8 cellular contexts compared by ENCODE assay signal in genomic region chr7:75001356-75001755, GRCh38. TPM values are rescaled to one million over a fixed set of nuclear protein-coding genes. Genes with fewer than 3 reads are reported as not detected.
A peak's percentile ranks its signal among the peaks of the same experiment; 100 is the strongest.
DNase-seq lines count a peak whose midpoint lies in the region; ATAC-seq and TF ChIP-seq lines count a peak whose summit lies in the region.
"Not testable (repeated sequence)": the region's sequence is repeated elsewhere in the genome, so short reads cannot be mapped to it uniquely, and the experiment has no call there.

No MANE protein-coding gene starts in this region.

- H3K27me3 ChIP-seq in H7 (ENCODE audit: control insufficient read depth, insufficient read depth, low read length); PC-9 (ENCODE audit: insufficient read depth, low read depth); right atrium auricular region; trophoblast cell (ENCODE audit: insufficient read depth, low read length): not testable (repeated sequence)

- H4K12ac ChIP-seq in trophoblast cell (ENCODE audit: low read depth, low read length) = not testable (repeated sequence)

- peaks cover 12% of the 10 kb centered on the region for H3K4me1 Mint-ChIP-seq in WTC11
- H3K4me1 Mint-ChIP-seq in type B pancreatic cell (ENCODE audit: unreplicated experiment) = peaks cover 17% of the 10 kb centered on the region

- not testable (repeated sequence) for H2BK12ac ChIP-seq in trophoblast cell (ENCODE audit: low read length)

- H3K4me3 ChIP-seq in H7 (ENCODE audit: insufficient read depth, low read depth, low read length); PC-9; choroid plexus epithelial cell (ENCODE audit: low read depth, low read length); right atrium auricular region; trophoblast cell (ENCODE audit: low read depth, low read length): not testable (repeated sequence)

- not testable (repeated sequence) for H4K20me1 ChIP-seq in PC-9 (ENCODE audit: insufficient read depth)

- peak overlapping the region; percentile 27 for H3K9ac ChIP-seq in trophoblast cell (ENCODE audit: low read length)

- H4K91ac ChIP-seq in trophoblast cell (ENCODE audit: low read depth, low read length) = not testable (repeated sequence)

- H3K79me2 ChIP-seq in PC-9 (ENCODE audit: low read depth); trophoblast cell (ENCODE audit: control insufficient read depth, insufficient read depth, low read length, poor library complexity): not testable (repeated sequence)

- not testable (repeated sequence) for H2AK5ac ChIP-seq in trophoblast cell (ENCODE audit: low read length)

- H4K8ac ChIP-seq in trophoblast cell (ENCODE audit: low read depth, low read length) = not testable (repeated sequence)

- peak overlapping the region; percentile 95 for H3K27ac Mint-ChIP-seq in WTC11
- H3K27ac Mint-ChIP-seq in type B pancreatic cell = peak overlapping the region; percentile 73

- not testable (repeated sequence) for H3K4me3 Mint-ChIP-seq in WTC11, type B pancreatic cell

- intact Hi-C loops in PC-9 (cut with micrococcal nuclease; ENCODE audit: unreplicated experiment) = not testable (repeated sequence)

- H2AFZ ChIP-seq in PC-9; trophoblast cell (ENCODE audit: insufficient read depth, low read length, poor library complexity): not testable (repeated sequence)

- TF ChIP-seq CTCF in PC-9 (conservative IDR thresholded peaks at IDR 0.05); WTC11 (IDR thresholded peaks at IDR 0.05); choroid plexus epithelial cell (conservative IDR thresholded peaks at IDR 0.05; ENCODE audit: low read depth, low read length); right atrium auricular region (IDR thresholded peaks at IDR 0.05); type B pancreatic cell (conservative IDR thresholded peaks at IDR 0.05): not testable (repeated sequence)

- H3K9me3 Mint-ChIP-seq in WTC11, type B pancreatic cell: not testable (repeated sequence)

- H2BK5ac ChIP-seq in trophoblast cell (ENCODE audit: low read depth, low read length, poor library complexity) = not testable (repeated sequence)

- CTCF ChIA-PET in PC-9 (lab: Charles Lee); WTC11 (lab: Charles Lee): not testable (repeated sequence)

- not testable (repeated sequence) for H3K14ac ChIP-seq in trophoblast cell (ENCODE audit: low read length)

- no CpG with 5 or more reads among the region's 8 CpGs for WGBS in trophoblast cell (ENCODE audit: extremely low coverage, insufficient coverage, insufficient read length)

- not testable (repeated sequence) for H3K27ac ChIP-seq in PC-9; trophoblast cell (ENCODE audit: low read depth, low read length)
- H3K27ac ChIP-seq in right atrium auricular region = peak overlapping the region; percentile 33 to 48

- DNase-seq in A172 (ENCODE audit: low spot score) = peak; percentile 40
- DNase-seq in H7 = peak; percentile 22
- peak; percentile 45 to 52 for DNase-seq in PC-9
- not testable (repeated sequence) for DNase-seq in WTC11 (ENCODE audit: low spot score); right atrium auricular region (ENCODE audit: low spot score); trophoblast cell; type B pancreatic cell (ENCODE audit: extremely low spot score, unreplicated experiment)
- DNase-seq in choroid plexus epithelial cell (ENCODE audit: low read depth) = peak; percentile 6

- not testable (repeated sequence) for H3K9me2 ChIP-seq in PC-9 (ENCODE audit: insufficient read depth)

- H3K4ac ChIP-seq in trophoblast cell (ENCODE audit: low read depth, low read length) = not testable (repeated sequence)

- not testable (repeated sequence) for H3K18ac ChIP-seq in trophoblast cell (ENCODE audit: low read length)

- H3K36me3 ChIP-seq in H7 (replicated peaks; ENCODE audit: control insufficient read depth, insufficient read depth, low read length); PC-9 (ENCODE audit: low read depth); right atrium auricular region; trophoblast cell (ENCODE audit: control insufficient read depth in 1 of 2, insufficient read depth in 2 of 2, low read length in 2 of 2): not testable (repeated sequence)

- H3K79me1 ChIP-seq in trophoblast cell (ENCODE audit: low read length) = not testable (repeated sequence)

- POLR2A ChIA-PET in PC-9 (lab: Charles Lee; ENCODE audit: unreplicated experiment); WTC11 (lab: Charles Lee): not testable (repeated sequence)

- not testable (repeated sequence) for BruUV-seq in PC-9 (replicated peaks; lab: Mats Ljungman, UMichigan)

- H3K23ac ChIP-seq in trophoblast cell (ENCODE audit: low read length) = not testable (repeated sequence)

- not testable (repeated sequence) for ATAC-seq in WTC11

- not testable (repeated sequence) for H3K4me1 ChIP-seq in PC-9 (replicated peaks; ENCODE audit: insufficient read depth); trophoblast cell (ENCODE audit: control insufficient read depth in 1 of 2, insufficient read depth in 2 of 2, low read length in 2 of 2)
- peaks cover 0 to 38% of the 10 kb centered on the region in 2 donors for H3K4me1 ChIP-seq in right atrium auricular region

- H3K36me3 Mint-ChIP-seq in WTC11, type B pancreatic cell: not testable (repeated sequence)

- not testable (repeated sequence) for H3F3A ChIP-seq in PC-9 (ENCODE audit: insufficient read depth, low read depth)

- H3K27me3 Mint-ChIP-seq in WTC11 (ENCODE audit: low read depth); type B pancreatic cell: not testable (repeated sequence)

- not testable (repeated sequence) for H3K9me3 ChIP-seq in PC-9 (ENCODE audit: insufficient read depth, low read depth); right atrium auricular region; trophoblast cell (ENCODE audit: insufficient read depth, low read depth, low read length)

- peak overlapping the region; percentile 6; the same call in 1 of the 2 replicates for H3K4me2 ChIP-seq in PC-9
- not testable (repeated sequence) for H3K4me2 ChIP-seq in trophoblast cell (ENCODE audit: low read length)

- H2BK120ac ChIP-seq in trophoblast cell (ENCODE audit: insufficient read depth, low read length, poor library complexity) = not testable (repeated sequence)

RNA-seq across cellular contexts. Expression of gene CASTOR2, which starts 36.9 kb away (rescaled TPM):
- 10.5 and 12.6 TPM in 2 replicates for total RNA-seq in A172 (2014; rRNA removed; shearing (Covaris generic))
- total RNA-seq in H7 (2014; rRNA removed; shearing (Covaris generic)) = 22.3 and 28.5 TPM in 2 replicates
- total RNA-seq in PC-9 (2021) = 35.2 and 49.1 TPM in 2 replicates
- 36.5 to 40.1 TPM (median 38.7 TPM) in 3 replicates for total RNA-seq in WTC11 (2021)
- total RNA-seq in right atrium auricular region = 10 to 100 TPM; 65.0 to 67.8 TPM
- 8.0 and 8.9 TPM in 2 replicates for polyA plus RNA-seq in trophoblast cell (2013)
- total RNA-seq in type B pancreatic cell (ENCODE audit: low replicate concordance) = 42.8 and 70.3 TPM in 2 replicates
